ENCODE assay signal across 1 cellular context in the genomic region with DNA sequence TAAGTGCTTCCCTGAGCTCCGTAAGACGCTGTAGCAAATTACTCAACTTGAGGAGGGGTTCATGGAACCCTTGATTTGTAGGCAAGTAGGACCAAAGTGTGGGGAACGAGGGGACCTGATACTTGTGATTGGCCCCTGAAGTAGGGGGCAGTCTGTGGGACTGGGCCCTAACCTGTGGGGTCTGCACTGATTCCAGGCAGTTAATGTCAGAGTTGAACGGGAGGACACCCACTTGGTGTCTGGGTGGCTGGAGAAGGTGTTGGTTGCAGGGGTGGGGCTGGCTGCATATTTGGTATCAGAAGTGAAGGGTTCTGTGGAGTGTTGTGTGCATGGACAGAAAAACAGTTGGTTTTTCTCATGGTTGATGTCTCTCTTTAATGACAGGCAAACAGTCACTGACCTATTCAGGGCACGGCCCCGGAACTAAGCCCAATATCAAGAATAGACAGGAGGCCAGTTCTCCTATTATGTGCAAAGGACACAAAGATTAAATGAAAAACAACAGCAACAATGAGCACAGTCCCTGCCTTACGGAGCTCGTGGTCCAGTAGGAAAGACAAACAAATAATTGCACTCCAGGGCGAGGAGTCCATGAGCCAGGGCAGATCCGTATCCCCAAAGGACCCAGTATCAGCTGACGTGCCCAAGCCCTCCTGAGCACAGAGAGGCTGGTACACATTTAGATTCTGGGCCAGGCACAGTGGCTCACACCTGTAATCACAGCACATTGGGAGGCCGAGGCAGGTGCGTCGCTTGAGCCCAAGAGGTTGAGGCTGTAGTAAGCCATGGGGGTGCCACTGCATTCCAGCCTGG.
A peak's percentile ranks its signal among the peaks of the same experiment; 100 is the strongest.
TF ChIP-seq lines count a peak whose summit lies in the region.

No MANE protein-coding gene starts in this region.

TF ChIP-seq in HepG2, 621 proteins besides CTCF, POLR2A, EP300 and RAD21 (continued from another document and continues in another):
- TF ChIP-seq ZUFSP (CRISPR knock-in tag; IDR thresholded peaks at IDR 0.05; ENCODE audit: borderline replicate concordance) (no peak), XRCC5 (optimal IDR thresholded peaks at IDR 0.05; ENCODE audit: low read length) (no peak), ZNF770 (CRISPR knock-in tag; IDR thresholded peaks at IDR 0.05) (0 out of 2 replicates have a peak, but pooled peaks have one; percentile 16), ZSCAN29 (CRISPR knock-in tag; conservative IDR thresholded peaks at IDR 0.05) (peak; percentile 81), ATM (IDR thresholded peaks at IDR 0.05; ENCODE audit: borderline replicate concordance) (no peak), NBN (conservative IDR thresholded peaks at IDR 0.05) (no peak), ZNF263 (CRISPR knock-in tag; IDR thresholded peaks at IDR 0.05) (peak; percentile 41; the same call in 1 of the 2 replicates), ELF4 (CRISPR knock-in tag; IDR thresholded peaks at IDR 0.05; ENCODE audit: borderline replicate concordance) (0 out of 2 replicates have a peak, but pooled peaks have one; percentile 65), ZZZ3 (CRISPR knock-in tag; IDR thresholded peaks at IDR 0.05; ENCODE audit: borderline replicate concordance) (no peak), ZMYM3 (CRISPR knock-in tag; IDR thresholded peaks at IDR 0.05) (peak; percentile 95), ZNF350 (CRISPR knock-in tag; IDR thresholded peaks at IDR 0.05; ENCODE audit: borderline replicate concordance, low read depth) (peak; percentile 70), PHF21A (CRISPR knock-in tag; IDR thresholded peaks at IDR 0.05) (peak; percentile 92), ZBTB40 (IDR thresholded peaks at IDR 0.05) (no peak), ZBTB40 (CRISPR knock-in tag; IDR thresholded peaks at IDR 0.05) (peak; percentile 67; the same call in 1 of the 2 replicates), FOXK2 (IDR thresholded peaks at IDR 0.05) (peak; percentile 84), ZNF687 (CRISPR knock-in tag; IDR thresholded peaks at IDR 0.05) (peak; percentile 88), ZBTB7A (CRISPR knock-in tag; IDR thresholded peaks at IDR 0.05) (peak; percentile 55; the same call in 1 of the 2 replicates), ZNF615 (CRISPR knock-in tag; IDR thresholded peaks at IDR 0.05; ENCODE audit: borderline replicate concordance) (no peak), KLF13 (CRISPR knock-in tag; IDR thresholded peaks at IDR 0.05) (no peak), SNAI1 (CRISPR knock-in tag; IDR thresholded peaks at IDR 0.05; ENCODE audit: borderline replicate concordance) (no peak), ZKSCAN8 (CRISPR knock-in tag; IDR thresholded peaks at IDR 0.05; ENCODE audit: borderline replicate concordance) (peak; percentile 83; the same call in 1 of the 2 replicates), RARA (CRISPR knock-in tag; IDR thresholded peaks at IDR 0.05) (peak; percentile 83), MLX (CRISPR knock-in tag; IDR thresholded peaks at IDR 0.05) (peak; percentile 83), HMG20A (CRISPR knock-in tag; IDR thresholded peaks at IDR 0.05; ENCODE audit: borderline replicate concordance) (peak; percentile 77; the same call in 1 of the 2 replicates), ELF1 (CRISPR knock-in tag; IDR thresholded peaks at IDR 0.05) (peak; percentile 55; the same call in 1 of the 2 replicates), PBX3 (CRISPR knock-in tag; IDR thresholded peaks at IDR 0.05; ENCODE audit: borderline replicate concordance) (no peak), ARHGAP35 (CRISPR knock-in tag; IDR thresholded peaks at IDR 0.05; ENCODE audit: borderline replicate concordance) (no peak), SSRP1 (CRISPR knock-in tag; IDR thresholded peaks at IDR 0.05) (no peak), NR2F6 (IDR thresholded peaks at IDR 0.05) (peak; percentile 76), NR2F6 (CRISPR knock-in tag; IDR thresholded peaks at IDR 0.05) (peak; percentile 85), MED13 (CRISPR knock-in tag; IDR thresholded peaks at IDR 0.05) (no peak), PHB2 (IDR thresholded peaks at IDR 0.05; ENCODE audit: partially characterized antibody) (no peak)
- TF ChIP-seq, protein P1, sequence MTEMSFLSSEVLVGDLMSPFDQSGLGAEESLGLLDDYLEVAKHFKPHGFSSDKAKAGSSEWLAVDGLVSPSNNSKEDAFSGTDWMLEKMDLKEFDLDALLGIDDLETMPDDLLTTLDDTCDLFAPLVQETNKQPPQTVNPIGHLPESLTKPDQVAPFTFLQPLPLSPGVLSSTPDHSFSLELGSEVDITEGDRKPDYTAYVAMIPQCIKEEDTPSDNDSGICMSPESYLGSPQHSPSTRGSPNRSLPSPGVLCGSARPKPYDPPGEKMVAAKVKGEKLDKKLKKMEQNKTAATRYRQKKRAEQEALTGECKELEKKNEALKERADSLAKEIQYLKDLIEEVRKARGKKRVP (CRISPR knock-in tag; IDR thresholded peaks at IDR 0.05) = no peak
- TF ChIP-seq, protein P2, sequence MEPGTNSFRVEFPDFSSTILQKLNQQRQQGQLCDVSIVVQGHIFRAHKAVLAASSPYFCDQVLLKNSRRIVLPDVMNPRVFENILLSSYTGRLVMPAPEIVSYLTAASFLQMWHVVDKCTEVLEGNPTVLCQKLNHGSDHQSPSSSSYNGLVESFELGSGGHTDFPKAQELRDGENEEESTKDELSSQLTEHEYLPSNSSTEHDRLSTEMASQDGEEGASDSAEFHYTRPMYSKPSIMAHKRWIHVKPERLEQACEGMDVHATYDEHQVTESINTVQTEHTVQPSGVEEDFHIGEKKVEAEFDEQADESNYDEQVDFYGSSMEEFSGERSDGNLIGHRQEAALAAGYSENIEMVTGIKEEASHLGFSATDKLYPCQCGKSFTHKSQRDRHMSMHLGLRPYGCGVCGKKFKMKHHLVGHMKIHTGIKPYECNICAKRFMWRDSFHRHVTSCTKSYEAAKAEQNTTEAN (CRISPR knock-in tag; conservative IDR thresholded peaks at IDR 0.05) = peak; percentile 69; the same call in 1 of the 2 replicates
